2 cellular contexts compared by ENCODE assay signal in genomic region chr1:184563308-184563707, GRCh38.
TF ChIP-seq lines count a peak whose summit lies in the region.

No MANE protein-coding gene starts in this region.

TF ChIP-seq in K562, 482 proteins besides CTCF, POLR2A, EP300 and RAD21 (continued from another document):
- no peak for TF ChIP-seq ZBTB26 (CRISPR knock-in tag; IDR thresholded peaks at IDR 0.05)
- no peak for TF ChIP-seq ZNF239 (CRISPR knock-in tag; IDR thresholded peaks at IDR 0.05)
- TF ChIP-seq DACH1 (IDR thresholded peaks at IDR 0.05; ENCODE audit: partially characterized antibody) = no peak
- no peak for TF ChIP-seq CBX5 (IDR thresholded peaks at IDR 0.05; ENCODE audit: borderline replicate concordance, low read depth)
- no peak for TF ChIP-seq NCOA2 (IDR thresholded peaks at IDR 0.05; ENCODE audit: partially characterized antibody in 2 of 2)
- TF ChIP-seq KLF10 (CRISPR knock-in tag; IDR thresholded peaks at IDR 0.05) = no peak
- TF ChIP-seq NR2C1 (IDR thresholded peaks at IDR 0.05) = no peak
- TF ChIP-seq NR2C1 (tag; IDR thresholded peaks at IDR 0.05) = no peak
- no peak for TF ChIP-seq DPF2 (IDR thresholded peaks at IDR 0.05)
- TF ChIP-seq TSHZ1 (CRISPR knock-in tag; IDR thresholded peaks at IDR 0.05) = no peak
- no peak for TF ChIP-seq ZNF174 (CRISPR knock-in tag; IDR thresholded peaks at IDR 0.05)
- TF ChIP-seq MCM2 (IDR thresholded peaks at IDR 0.05; ENCODE audit: low read depth) = no peak
- no peak for TF ChIP-seq NR3C1 (CRISPR knock-in tag; IDR thresholded peaks at IDR 0.05)

TF ChIP-seq in HepG2, 621 proteins besides CTCF, POLR2A, EP300 and RAD21 (continued from another document):
- no peak for TF ChIP-seq SNAPC4 (CRISPR knock-in tag; IDR thresholded peaks at IDR 0.05)
